Comparison of ENCODE assay signal across 21 cellular contexts in genomic region chr2:74021407-74021755, GRCh38. TPM values are rescaled to one million over a fixed set of nuclear protein-coding genes. Genes with fewer than 3 reads are reported as not detected.
DNase-seq lines count a peak whose midpoint lies in the region; ATAC-seq and TF ChIP-seq lines count a peak whose summit lies in the region.
"Had no signal": no experiment of that assay in that cellular context is flagged by ENCODE, and none has a peak within 500 bp of the region (broad histone marks: within the 10 kb centered on the region; RNA-seq: fewer than 3 reads in every experiment).

No MANE protein-coding gene starts in this region.

- peak overlapping the region; percentile 8; the same call in 1 of the 2 replicates for H3K9ac ChIP-seq in BLaER1

- CTCF ChIA-PET in CD4-positive, alpha-beta T cell (lab: Charles Lee) = no interaction called here

- H3K9me3 Mint-ChIP-seq in CD4-positive, alpha-beta T cell = no peaks in the 10 kb centered on the region
- H3K9me3 Mint-ChIP-seq in naive thymus-derived CD8-positive, alpha-beta T cell = no peaks in the 10 kb centered on the region
- H3K9me3 Mint-ChIP-seq: activated naive CD8-positive, alpha-beta T cell treated with anti-CD3 and anti-CD28 coated beads, Interleukin-2, amount 10 ng/mL, durations not matched to agents 7 days and 5 days; activated T-cell treated with anti-CD3 and anti-CD28 coated beads, Interleukin-2, amount 50 U/mL, for 4 hours; endodermal cell had no signal

- peaks cover 98% of the 10 kb centered on the region for H4K20me1 ChIP-seq in BLaER1

- intact Hi-C loops in CD4-positive, alpha-beta T cell (cut with DNase I, micrococcal nuclease) = no loop called here

- POLR2A ChIA-PET in CD4-positive, alpha-beta T cell (lab: Charles Lee) = no interaction called here
- POLR2A ChIA-PET in naive thymus-derived CD8-positive, alpha-beta T cell (lab: Charles Lee) = interaction anchor here (1.1 kb wide), 1 partner anchor 9 kb away, joined by 3 read pairs; no protein-coding TSS in a partner anchor

- peaks cover 78% of the 10 kb centered on the region for H3K4me1 ChIP-seq in BLaER1
- H3K4me1 ChIP-seq: sigmoid colon had no signal

- peaks cover 9% of the 10 kb centered on the region for H3K36me3 Mint-ChIP-seq in CD4-positive, alpha-beta T cell (ENCODE audit: low read depth)
- H3K36me3 Mint-ChIP-seq in naive thymus-derived CD8-positive, alpha-beta T cell = peaks cover 0 to 15% (median 0%) of the 10 kb centered on the region in 3 donors

- peak overlapping the region; percentile 76 for H3K4me2 ChIP-seq in BLaER1

- no peaks in the 10 kb centered on the region for H3K9me3 ChIP-seq in BLaER1
- no peaks in the 10 kb centered on the region for H3K9me3 ChIP-seq in CD4-positive, alpha-beta T cell (ENCODE audit: control insufficient read depth, low read length)
- H3K9me3 ChIP-seq: body of pancreas, sigmoid colon, tibial artery had no signal

- no peaks in the 10 kb centered on the region for H3K27me3 Mint-ChIP-seq in CD4-positive, alpha-beta T cell
- no peaks in the 10 kb centered on the region for H3K27me3 Mint-ChIP-seq in naive thymus-derived CD8-positive, alpha-beta T cell
- H3K27me3 Mint-ChIP-seq: activated naive CD8-positive, alpha-beta T cell treated with anti-CD3 and anti-CD28 coated beads, Interleukin-2, amount 10 ng/mL, durations not matched to agents 7 days and 5 days had no signal

- no peak overlapping the region for H3K4me3 ChIP-seq in BLaER1
- H3K4me3 ChIP-seq: body of pancreas, sigmoid colon, tibial artery had no signal

- peak overlapping the region; percentile 79 for H3K27ac Mint-ChIP-seq in CD4-positive, alpha-beta T cell
- H3K27ac Mint-ChIP-seq in naive thymus-derived CD8-positive, alpha-beta T cell = peak overlapping the region; percentile 13 to 86 (median 71)
- H3K27ac Mint-ChIP-seq: activated naive CD8-positive, alpha-beta T cell treated with anti-CD3 and anti-CD28 coated beads, Interleukin-2, amount 10 ng/mL, durations not matched to agents 7 days and 5 days; endodermal cell had no signal

- no peak for DNase-seq in CD4-positive, alpha-beta T cell
- no peak for DNase-seq in naive thymus-derived CD8-positive, alpha-beta T cell
- DNase-seq in AML-193 (lab: John Stamatoyannopoulos, UW) = no peak
- DNase-seq in SW480 (ENCODE audit: low spot score) = no peak
- DNase-seq in putamen (ENCODE audit: low spot score) = no peak
- DNase-seq: activated naive CD8-positive, alpha-beta T cell treated with anti-CD3 and anti-CD28 coated beads, Interleukin-2, amount 10 ng/mL, durations not matched to agents 7 days and 5 days; activated T-cell treated with anti-CD3 and anti-CD28 coated beads, Interleukin-2, amount 50 U/mL, for 4 hours; endodermal cell; IMR-90; kidney glomerular epithelial cell; mammary epithelial cell; MM.1S; NCI-H526; stimulated activated naive CD4-positive, alpha-beta T cell; SW 1271 had no signal

- peak overlapping the region; percentile 66 for H3K27ac ChIP-seq in BLaER1
- H3K27ac ChIP-seq in CD4-positive, alpha-beta T cell (ENCODE audit: low read depth, low read length) = no peak overlapping the region
- H3K27ac ChIP-seq in VCaP = peak overlapping the region; percentile 72
- H3K27ac ChIP-seq: body of pancreas, sigmoid colon, tibial artery had no signal

- no peak for ATAC-seq in CD4-positive, alpha-beta T cell (ENCODE audit: poor library complexity)
- no peak for ATAC-seq in naive thymus-derived CD8-positive, alpha-beta T cell
- ATAC-seq in GM19455 (IDR thresholded peaks at IDR 0.05; ENCODE audit: unreplicated experiment) = no peak
- ATAC-seq: activated T-cell treated with anti-CD3 and anti-CD28 coated beads, Interleukin-2, amount 50 U/mL, for 4 hours; body of pancreas had no signal

- H3K4me3 Mint-ChIP-seq in CD4-positive, alpha-beta T cell = peak overlapping the region; percentile 6
- peak overlapping the region in 3 of 10 donors; percentile 29 to 43 (median 41) for H3K4me3 Mint-ChIP-seq in naive thymus-derived CD8-positive, alpha-beta T cell
- H3K4me3 Mint-ChIP-seq: activated naive CD8-positive, alpha-beta T cell treated with anti-CD3 and anti-CD28 coated beads, Interleukin-2, amount 10 ng/mL, durations not matched to agents 7 days and 5 days; activated T-cell treated with anti-CD3 and anti-CD28 coated beads, Interleukin-2, amount 50 U/mL, for 4 hours; endodermal cell had no signal

- TF ChIP-seq CTCF in CD4-positive, alpha-beta T cell (IDR thresholded peaks at IDR 0.05) = no peak
- no peak for TF ChIP-seq CTCF in VCaP (conservative IDR thresholded peaks at IDR 0.05)

- peaks cover 68% of the 10 kb centered on the region for H3K4me1 Mint-ChIP-seq in CD4-positive, alpha-beta T cell (ENCODE audit: low read depth)
- H3K4me1 Mint-ChIP-seq in naive thymus-derived CD8-positive, alpha-beta T cell = peaks cover 22 to 80% (median 67%) of the 10 kb centered on the region in 4 donors

- H3K36me3 ChIP-seq in BLaER1 = peaks cover 18% of the 10 kb centered on the region; the same call in 1 of the 2 replicates
- H3K36me3 ChIP-seq: sigmoid colon, tibial artery had no signal

- no peaks in the 10 kb centered on the region for H3K27me3 ChIP-seq in BLaER1
- H3K27me3 ChIP-seq in CD4-positive, alpha-beta T cell (ENCODE audit: control insufficient read depth, insufficient read depth, low read length) = no peaks in the 10 kb centered on the region
- H3K27me3 ChIP-seq: body of pancreas, sigmoid colon, tibial artery had no signal

RNA-seq across cellular contexts. Expression of gene TET3, which starts 36.7 kb away (rescaled TPM):
- 10 to 100 TPM; 22.2 to 24.1 TPM for total RNA-seq in CD4-positive, alpha-beta T cell
- 10 to 100 TPM; 30.1 to 30.5 TPM for total RNA-seq in naive thymus-derived CD8-positive, alpha-beta T cell
- 1 to 10 TPM in 1 of 3 donors, under 1 TPM in 2; 0.46 to 1.0 (median 0.61) TPM for polyA plus RNA-seq in naive thymus-derived CD8-positive, alpha-beta T cell
